ENCODE assay signal across 8 cellular contexts in genomic region chr6:32843979-32844838, GRCh38. TPM values are rescaled to one million over a fixed set of nuclear protein-coding genes. Genes with fewer than 3 reads are reported as not detected.
DNase-seq lines count a peak whose midpoint lies in the region; ATAC-seq and TF ChIP-seq lines count a peak whose summit lies in the region.

PSMB8 (minus strand) TSS chr6:32844047; CDS start chr6:32843996, 51 bp downstream.

- peaks cover 54% of the 10 kb centered on the region for H3K27me3 ChIP-seq in H7 (ENCODE audit: control insufficient read depth, insufficient read depth, low read length)

- no peaks in the 10 kb centered on the region for H3K4me1 ChIP-seq in ES-I3 (ENCODE audit: insufficient read depth, low read length)

- no peaks in the 10 kb centered on the region for H3K36me3 Mint-ChIP-seq in nephron (ENCODE audit: low read depth)

- H3K9ac ChIP-seq in ES-I3 (ENCODE audit: low read depth, low read length): peak within 1 kb of the TSS; percentile 81

- TF ChIP-seq CTCF in fibroblast of the aortic adventitia (IDR thresholded peaks at IDR 0.05; ENCODE audit: insufficient read depth, low read length) (peak; percentile 30), nephron (IDR thresholded peaks at IDR 0.05; ENCODE audit: unreplicated experiment in 3 of 3) (peak; percentile 38 to 47 (median 40))

- peak within 1 kb of the TSS; percentile 9 to 74 (median 45) for H3K27ac Mint-ChIP-seq in nephron

- peak within 1 kb of the TSS; percentile 49 for H3K4me3 ChIP-seq in H7 (ENCODE audit: insufficient read depth, low read depth, low read length)
- H3K4me3 ChIP-seq in fibroblast of the aortic adventitia (ENCODE audit: low read depth, low read length): peak within 1 kb of the TSS; percentile 88

- peaks cover 14% of the 10 kb centered on the region for H3K4me1 Mint-ChIP-seq in nephron

- peak; percentile 94 for DNase-seq in H7
- DNase-seq in M059J (ENCODE audit: low read depth): peak; percentile 99
- peak; percentile 93 to 97 for DNase-seq in SHP77 (lab: John Stamatoyannopoulos, UW)
- DNase-seq in activated effector memory CD4-positive, alpha-beta T cell treated with Interleukin-2 at 50 U/mL for 16 hours: peak; percentile 97
- DNase-seq in fibroblast of the aortic adventitia (ENCODE audit: low read depth): peak; percentile 92
- DNase-seq in stimulated activated naive CD8-positive, alpha-beta T cell treated with anti-CD3 and anti-CD28 coated beads, Interleukin-15, Interleukin-2, amounts not matched to agents 100 U/mL and 50 U/mL, for 24 hours: peak; percentile 97

- peak within 1 kb of the TSS; percentile 86 to 94 (median 90) for H3K4me3 Mint-ChIP-seq in nephron

- no peaks in the 10 kb centered on the region for H3K9me3 Mint-ChIP-seq in nephron

- H3K27me3 Mint-ChIP-seq in nephron (ENCODE audit: low read depth): peaks cover 89% of the 10 kb centered on the region

- no peaks in the 10 kb centered on the region for H3K9me3 ChIP-seq in ES-I3 (ENCODE audit: control insufficient read depth, insufficient read depth, low read length)

- ATAC-seq in stimulated activated naive CD8-positive, alpha-beta T cell treated with anti-CD3 and anti-CD28 coated beads, Interleukin-15, Interleukin-2, amounts not matched to agents 100 U/mL and 50 U/mL, for 24 hours: peak; percentile 85

- no peaks in the 10 kb centered on the region for H3K36me3 ChIP-seq in ES-I3 (ENCODE audit: insufficient read depth, low read length)
- H3K36me3 ChIP-seq in H7 (replicated peaks; ENCODE audit: control insufficient read depth, insufficient read depth, low read length): no peaks in the 10 kb centered on the region; the same call in none of the 2 replicates

RNA-seq across cellular contexts. Expression of gene PSMB8, which starts in this region (rescaled TPM):
- 2.6 and 4.6 TPM in 2 replicates for total RNA-seq in H7 (2014; rRNA removed; shearing (Covaris generic))
- 350 and 427 TPM in 2 replicates for total RNA-seq in M059J (2014; rRNA removed; shearing (Covaris generic))
- total RNA-seq in fibroblast of the aortic adventitia (ENCODE audit: low replicate concordance): 36.2 and 38.0 TPM in 2 replicates

Comparison
In these comparisons a context has a peak if more than half of its experiments do, and no peak if none do; other contexts are left out.
1. Peak in every context shown above with its lines: DNase-seq, ATAC-seq and H3K4me3 ChIP-seq.